In genomic region chr3:25834346-25834745, GRCh38 we compare ENCODE assay signal across 16 cellular contexts. TPM values are rescaled to one million over a fixed set of nuclear protein-coding genes. Genes with fewer than 3 reads are reported as not detected.
DNase-seq lines count a peak whose midpoint lies in the region; ATAC-seq and TF ChIP-seq lines count a peak whose summit lies in the region.
"Had no signal": no experiment of that assay in that cellular context is flagged by ENCODE, and none has a peak within 500 bp of the region (broad histone marks: within the 10 kb centered on the region; RNA-seq: fewer than 3 reads in every experiment).

No MANE protein-coding gene starts in this region.

- peaks cover 3% of the 10 kb centered on the region for H3K4me1 Mint-ChIP-seq in endothelial cell (ENCODE audit: unreplicated experiment)
- H3K4me1 Mint-ChIP-seq in stimulated activated effector memory CD8-positive, alpha-beta T cell treated with anti-CD3 and anti-CD28 coated beads, Interleukin-12 subunit alpha, Interleukin-12 subunit beta, amount 100 ng/mL, for 72 hours, result no peaks in the 10 kb centered on the region
- H3K4me1 Mint-ChIP-seq: central memory CD8-positive, alpha-beta T cell; memory B cell had no signal

- H3K4me3 Mint-ChIP-seq in endothelial cell (ENCODE audit: unreplicated experiment), result no peak overlapping the region
- H3K4me3 Mint-ChIP-seq in stimulated activated effector memory CD8-positive, alpha-beta T cell treated with anti-CD3 and anti-CD28 coated beads, Interleukin-12 subunit alpha, Interleukin-12 subunit beta, amount 100 ng/mL, for 72 hours, result no peak overlapping the region
- H3K4me3 Mint-ChIP-seq: activated CD8-positive, alpha-beta T cell treated with anti-CD3 and anti-CD28 coated beads, Interleukin-2, amount 10 ng/mL, durations not matched to agents 7 days and 5 days; central memory CD8-positive, alpha-beta T cell; memory B cell had no signal

- H3K9me3 Mint-ChIP-seq in endothelial cell (ENCODE audit: unreplicated experiment), result no peaks in the 10 kb centered on the region
- H3K9me3 Mint-ChIP-seq in stimulated activated effector memory CD8-positive, alpha-beta T cell treated with anti-CD3 and anti-CD28 coated beads, Interleukin-12 subunit alpha, Interleukin-12 subunit beta, amount 100 ng/mL, for 72 hours, result no peaks in the 10 kb centered on the region
- H3K9me3 Mint-ChIP-seq: central memory CD8-positive, alpha-beta T cell had no signal

- intact Hi-C loops in left cardiac atrium (cut with DNase I), result no loop called here

- no peaks in the 10 kb centered on the region for H3K27me3 Mint-ChIP-seq in endothelial cell (ENCODE audit: unreplicated experiment)

- H3K27ac Mint-ChIP-seq in endothelial cell (ENCODE audit: unreplicated experiment), result no peak overlapping the region
- no peak overlapping the region for H3K27ac Mint-ChIP-seq in stimulated activated effector memory CD8-positive, alpha-beta T cell treated with anti-CD3 and anti-CD28 coated beads, Interleukin-12 subunit alpha, Interleukin-12 subunit beta, amount 100 ng/mL, for 72 hours
- H3K27ac Mint-ChIP-seq: activated CD8-positive, alpha-beta T cell treated with anti-CD3 and anti-CD28 coated beads, Interleukin-2, amount 10 ng/mL, durations not matched to agents 7 days and 5 days; memory B cell had no signal

- H3K36me3 Mint-ChIP-seq in endothelial cell (ENCODE audit: low read depth, unreplicated experiment), result no peaks in the 10 kb centered on the region
- no peaks in the 10 kb centered on the region for H3K36me3 Mint-ChIP-seq in stimulated activated effector memory CD8-positive, alpha-beta T cell treated with anti-CD3 and anti-CD28 coated beads, Interleukin-12 subunit alpha, Interleukin-12 subunit beta, amount 100 ng/mL, for 72 hours

- DNase-seq in HCEC 1CT (no peak), endothelial cell (ENCODE audit: low spot score) (no peak), left cardiac atrium (no peak)
- no peak for DNase-seq in stimulated activated effector memory CD8-positive, alpha-beta T cell treated with anti-CD3 and anti-CD28 coated beads, Interleukin-12 subunit alpha, Interleukin-12 subunit beta, amount 100 ng/mL, for 72 hours (ENCODE audit: low spot score in 2 of 2)
- DNase-seq: activated CD8-positive, alpha-beta T cell treated with anti-CD3 and anti-CD28 coated beads, Interleukin-2, amount 10 ng/mL, durations not matched to agents 7 days and 5 days; activated naive CD4-positive, alpha-beta T cell treated with anti-CD3 and anti-CD28 coated beads, Interleukin-2, amount 50 U/mL, for 16 hours; NCI-H446 treated with DMSO at 0.1 percent for 48 hours; Peyer's patch; stimulated activated CD8-positive, alpha-beta memory T cell treated with anti-CD3 and anti-CD28 coated beads, Interleukin-4, amount 100 ng/mL, for 48 hours; T-helper 9 cell had no signal

- ATAC-seq in GM18499 (IDR thresholded peaks at IDR 0.05; ENCODE audit: insufficient read depth, unreplicated experiment) (peak; percentile 72), GM19452 (IDR thresholded peaks at IDR 0.05; ENCODE audit: unreplicated experiment) (peak; percentile 54), HG02678 (IDR thresholded peaks at IDR 0.05; ENCODE audit: unreplicated experiment) (peak; percentile 85), HG03378 (IDR thresholded peaks at IDR 0.05; ENCODE audit: unreplicated experiment) (peak; percentile 63), left cardiac atrium (no peak)
- ATAC-seq in stimulated activated effector memory CD8-positive, alpha-beta T cell treated with anti-CD3 and anti-CD28 coated beads, Interleukin-12 subunit alpha, Interleukin-12 subunit beta, amount 100 ng/mL, for 72 hours, result no peak
- ATAC-seq: activated CD8-positive, alpha-beta T cell treated with anti-CD3 and anti-CD28 coated beads, Interleukin-2, amount 10 ng/mL, durations not matched to agents 7 days and 5 days had no signal

- no peak for TF ChIP-seq CTCF in endothelial cell (IDR thresholded peaks at IDR 0.05; ENCODE audit: unreplicated experiment)

RNA-seq across cellular contexts. Expression of gene OXSM, which starts 44.5 kb away (rescaled TPM):
- total RNA-seq in endothelial cell (ENCODE audit: unreplicated experiment) (11.4 TPM), left cardiac atrium (10 to 100 TPM; 13.9 to 14.6 TPM)

RNA-seq across cellular contexts. Expression of gene NGLY1, which starts 51.1 kb away (rescaled TPM):
- 22.8 TPM for total RNA-seq in endothelial cell (ENCODE audit: unreplicated experiment)
- 10 to 100 TPM; 31.4 to 31.5 TPM for total RNA-seq in left cardiac atrium

Comparison
In these comparisons a context has a peak if more than half of its experiments do, and no peak if none do; other contexts are left out.
1. ATAC-seq: peak in GM18499 (single experiment), GM19452 (single experiment), HG02678 (single experiment) and HG03378 (single experiment); none in stimulated activated effector memory CD8-positive, alpha-beta T cell treated with anti-CD3 and anti-CD28 coated beads, Interleukin-12 subunit alpha, Interleukin-12 subunit beta, amount 100 ng/mL, for 72 hours (single experiment) and left cardiac atrium (0 of 2).